Comparison of ENCODE assay signal across 1 cellular context in genomic region chr6:30340589-30341054, GRCh38.
TF ChIP-seq lines count a peak whose summit lies in the region.

No MANE protein-coding gene starts in this region.

TF ChIP-seq in K562, 482 proteins besides CTCF, POLR2A, EP300 and RAD21 (continues in another document):
- TF ChIP-seq ATF3 (IDR thresholded peaks at IDR 0.05) (peak; percentile 40; the same call in 1 of the 2 replicates), ATF3 (CRISPR knock-in tag; conservative IDR thresholded peaks at IDR 0.05) (no peak), ZEB2 (IDR thresholded peaks at IDR 0.05) (peak; percentile 88), ADNP (tag; IDR thresholded peaks at IDR 0.05) (0 out of 2 replicates have a peak, but pooled peaks have one; percentile 29), LEF1 (IDR thresholded peaks at IDR 0.05) (peak; percentile 55; the same call in 1 of the 2 replicates), ZNF766 (CRISPR knock-in tag; conservative IDR thresholded peaks at IDR 0.05) (peak; percentile 76), ZNF277 (CRISPR knock-in tag; IDR thresholded peaks at IDR 0.05; ENCODE audit: borderline replicate concordance) (no peak), SMARCC2 (IDR thresholded peaks at IDR 0.05; ENCODE audit: low read depth) (peak; percentile 84), STAT6 (CRISPR knock-in tag; IDR thresholded peaks at IDR 0.05) (no peak), NEUROD1 (IDR thresholded peaks at IDR 0.05; ENCODE audit: borderline replicate concordance, low read depth, low read length, partially characterized antibody) (peak; percentile 52), NCOR1 (IDR thresholded peaks at IDR 0.05) (peak; percentile 73), UBTF (IDR thresholded peaks at IDR 0.05; ENCODE audit: borderline replicate concordance in 1 of 2, low read depth in 2 of 2, low read length in 2 of 2) (no peak), HDAC2 (IDR thresholded peaks at IDR 0.05) (peak; percentile 52; the same call in 1 of the 2 replicates), DPF2 (IDR thresholded peaks at IDR 0.05) (peak; percentile 94), TBL1XR1 (IDR thresholded peaks at IDR 0.05; ENCODE audit: low read length in 2 of 2) (peak in 1 of 2 experiments; percentile 76; a peak in 2 of 4 replicates), PRDM10 (IDR thresholded peaks at IDR 0.05; ENCODE audit: partially characterized antibody) (peak; percentile 96), HDAC1 (IDR thresholded peaks at IDR 0.05) (0 out of 4 replicates have a peak, but pooled peaks of 1 of the 2 experiments have one; percentile 22), TCF3 (CRISPR knock-in tag; IDR thresholded peaks at IDR 0.05) (peak; percentile 59), TFAM (CRISPR knock-in tag; conservative IDR thresholded peaks at IDR 0.05) (no peak), ETV5 (CRISPR knock-in tag; IDR thresholded peaks at IDR 0.05; ENCODE audit: low read depth) (no peak), HNRNPUL1 (IDR thresholded peaks at IDR 0.05; ENCODE audit: low read length) (no peak), SMARCA4 (IDR thresholded peaks at IDR 0.05) (peak; percentile 91), ARID1B (IDR thresholded peaks at IDR 0.05) (peak; percentile 88), CREM (IDR thresholded peaks at IDR 0.05; ENCODE audit: low read depth) (peak; percentile 44; the same call in 1 of the 2 replicates), TAL1 (IDR thresholded peaks at IDR 0.05) (peak; percentile 49; the same call in 1 of the 2 replicates), ARNT (IDR thresholded peaks at IDR 0.05) (peak in 1 of 2 experiments; percentile 45; a peak in 1 of 4 replicates), TRIM24 (IDR thresholded peaks at IDR 0.05) (0 out of 4 replicates have a peak, but pooled peaks of 1 of the 2 experiments have one; percentile 24), MBD2 (IDR thresholded peaks at IDR 0.05; ENCODE audit: borderline replicate concordance, low read depth) (peak; percentile 82; the same call in 1 of the 2 replicates), CCNT2 (IDR thresholded peaks at IDR 0.05; ENCODE audit: borderline replicate concordance, extremely low read depth, insufficient read length, low read depth, low read length) (peak; percentile 53), RBM39 (optimal IDR thresholded peaks at IDR 0.05; ENCODE audit: low read depth, low read length) (no peak), ZNF511 (CRISPR knock-in tag; IDR thresholded peaks at IDR 0.05) (no peak), ZNF518B (CRISPR knock-in tag; IDR thresholded peaks at IDR 0.05) (no peak), RCOR1 (IDR thresholded peaks at IDR 0.05; ENCODE audit: borderline replicate concordance in 1 of 2, low read depth in 2 of 2, low read length in 2 of 2) (peak in 1 of 2 experiments; percentile 61; a peak in 1 of 4 replicates), KLF16 (IDR thresholded peaks at IDR 0.05) (peak; percentile 44; the same call in 1 of the 2 replicates), SMARCE1 (IDR thresholded peaks at IDR 0.05) (peak; percentile 93), FOSL1 (tag; conservative IDR thresholded peaks at IDR 0.05) (peak; percentile 95), FOXK1 (CRISPR knock-in tag; IDR thresholded peaks at IDR 0.05; ENCODE audit: borderline replicate concordance) (no peak), ZNF668 (CRISPR knock-in tag; IDR thresholded peaks at IDR 0.05) (no peak), CEBPG (CRISPR knock-in tag; IDR thresholded peaks at IDR 0.05) (no peak), CEBPG (tag; conservative IDR thresholded peaks at IDR 0.05 in 1 of 2, IDR thresholded peaks at IDR 0.05 in 1 of 2) (peak; percentile 47 to 53; a peak in 3 of 4 replicates), FOS (IDR thresholded peaks at IDR 0.05; ENCODE audit: extremely low read depth, insufficient read length) (peak; percentile 19), HMG20A (CRISPR knock-in tag; conservative IDR thresholded peaks at IDR 0.05) (no peak), ARID3A (IDR thresholded peaks at IDR 0.05; ENCODE audit: borderline replicate concordance, low read depth, low read length) (peak; percentile 57; the same call in 1 of the 2 replicates), THRA (IDR thresholded peaks at IDR 0.05) (no peak), PHB2 (IDR thresholded peaks at IDR 0.05; ENCODE audit: low read depth) (no peak), ZNF134 (CRISPR knock-in tag; conservative IDR thresholded peaks at IDR 0.05) (no peak), NR2C1 (IDR thresholded peaks at IDR 0.05) (no peak), NR2C1 (tag; IDR thresholded peaks at IDR 0.05) (0 out of 2 replicates have a peak, but pooled peaks have one; percentile 8), NRF1 (conservative IDR thresholded peaks at IDR 0.05 in 1 of 2, IDR thresholded peaks at IDR 0.05 in 1 of 2) (0 out of 4 replicates have a peak, but pooled peaks of 1 of the 2 experiments have one; percentile 22), ESRRA (IDR thresholded peaks at IDR 0.05; ENCODE audit: borderline replicate concordance, low read depth) (peak; percentile 24; the same call in 1 of the 2 replicates)
